Comparison of ENCODE assay signal across 1 cellular context in the genomic region with DNA sequence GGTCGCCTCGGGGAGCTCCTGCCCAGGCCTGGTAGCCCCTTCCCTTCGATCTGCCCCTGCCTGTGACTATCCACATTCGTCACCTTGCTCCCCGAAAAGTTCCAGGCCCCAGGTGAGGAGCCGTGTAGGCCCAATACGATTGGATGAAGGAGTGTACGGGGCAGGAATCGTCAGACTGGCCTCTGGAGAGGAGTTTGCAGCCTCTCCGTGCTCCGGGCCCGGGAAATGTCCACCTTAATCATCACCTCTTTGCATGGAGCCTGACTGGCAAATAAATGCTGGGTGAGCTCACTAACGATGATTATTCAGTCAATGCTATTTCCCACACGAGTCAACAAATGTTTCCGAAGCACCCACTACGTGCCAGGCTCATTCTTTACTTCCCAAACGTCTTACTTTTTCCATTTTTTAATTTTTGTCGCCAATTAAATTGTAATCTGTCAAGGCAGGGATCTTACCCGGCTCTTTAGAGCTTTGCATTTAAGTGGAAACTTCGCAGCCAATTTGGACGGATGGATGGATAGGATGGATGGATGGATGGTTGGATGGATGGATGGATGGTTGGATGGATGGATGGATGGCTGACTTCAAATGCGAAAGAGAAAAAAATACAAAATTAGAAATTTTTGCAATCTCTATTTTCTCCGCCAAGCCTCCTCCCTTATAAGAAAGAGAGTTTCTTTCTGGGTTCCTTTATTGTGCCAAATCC.
TF ChIP-seq lines count a peak whose summit lies in the region.

No MANE protein-coding gene starts in this region.

TF ChIP-seq in H1, 55 proteins besides CTCF, POLR2A, EP300 and RAD21:
- TF ChIP-seq, protein P1, sequence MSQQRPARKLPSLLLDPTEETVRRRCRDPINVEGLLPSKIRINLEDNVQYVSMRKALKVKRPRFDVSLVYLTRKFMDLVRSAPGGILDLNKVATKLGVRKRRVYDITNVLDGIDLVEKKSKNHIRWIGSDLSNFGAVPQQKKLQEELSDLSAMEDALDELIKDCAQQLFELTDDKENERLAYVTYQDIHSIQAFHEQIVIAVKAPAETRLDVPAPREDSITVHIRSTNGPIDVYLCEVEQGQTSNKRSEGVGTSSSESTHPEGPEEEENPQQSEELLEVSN (IDR thresholded peaks at IDR 0.05), result 0 out of 2 replicates have a peak, but pooled peaks have one; percentile 7
- TF ChIP-seq SIX5 (IDR thresholded peaks at IDR 0.05; ENCODE audit: low read depth, low read length), result no peak
- no peak for TF ChIP-seq SIRT6 (IDR thresholded peaks at IDR 0.05; ENCODE audit: low read length)
- TF ChIP-seq KDM4A (IDR thresholded peaks at IDR 0.05; ENCODE audit: low read depth, low read length, severe bottlenecking), result peak; percentile 68
- no peak for TF ChIP-seq EGR1 (IDR thresholded peaks at IDR 0.05; ENCODE audit: borderline replicate concordance, low read depth, low read length)
- no peak for TF ChIP-seq SP2 (IDR thresholded peaks at IDR 0.05; ENCODE audit: low read length)
- TF ChIP-seq TEAD4 (IDR thresholded peaks at IDR 0.05; ENCODE audit: low read depth, low read length), result no peak
- TF ChIP-seq SRF (IDR thresholded peaks at IDR 0.05; ENCODE audit: low read depth, low read length), result no peak
- TF ChIP-seq TCF12 (IDR thresholded peaks at IDR 0.05; ENCODE audit: low read depth, low read length), result no peak
- TF ChIP-seq FOSL1 (IDR thresholded peaks at IDR 0.05; ENCODE audit: insufficient read depth, low read depth, low read length), result no peak
- no peak for TF ChIP-seq RNF2 (IDR thresholded peaks at IDR 0.05; ENCODE audit: borderline replicate concordance, low read depth, low read length, missing control alignments, poor library complexity, severe bottlenecking)
- no peak for TF ChIP-seq ZNF274 (IDR thresholded peaks at IDR 0.05; ENCODE audit: borderline replicate concordance, extremely low read depth, low read length)
- TF ChIP-seq GABPA (IDR thresholded peaks at IDR 0.05; ENCODE audit: borderline replicate concordance, insufficient read depth, low read length), result no peak
- no peak for TF ChIP-seq NANOG (IDR thresholded peaks at IDR 0.05; ENCODE audit: insufficient read depth, low read depth, low read length, poor library complexity, severe bottlenecking)
- TF ChIP-seq HDAC2 (IDR thresholded peaks at IDR 0.05; ENCODE audit: borderline replicate concordance in 1 of 2, low read depth in 2 of 2, low read length in 2 of 2), result no peak
- TF ChIP-seq CHD1 (IDR thresholded peaks at IDR 0.05; ENCODE audit: low read depth, low read length), result no peak
- TF ChIP-seq SP4 (IDR thresholded peaks at IDR 0.05; ENCODE audit: low read length), result no peak
- TF ChIP-seq ATF2 (IDR thresholded peaks at IDR 0.05; ENCODE audit: low read length), result no peak
- TF ChIP-seq CBX8 (IDR thresholded peaks at IDR 0.05; ENCODE audit: borderline replicate concordance, low read depth, low read length), result no peak
- no peak for TF ChIP-seq POU5F1 (IDR thresholded peaks at IDR 0.05; ENCODE audit: low read depth, low read length)
- TF ChIP-seq BACH1 (IDR thresholded peaks at IDR 0.05; ENCODE audit: low read length), result 0 out of 2 replicates have a peak, but pooled peaks have one; percentile 27
- TF ChIP-seq MAFK (IDR thresholded peaks at IDR 0.05; ENCODE audit: low read depth, low read length), result no peak
- peak; percentile 5 for TF ChIP-seq PHF8 (conservative IDR thresholded peaks at IDR 0.05; ENCODE audit: low read depth, low read length)
- no peak for TF ChIP-seq SAP30 (IDR thresholded peaks at IDR 0.05; ENCODE audit: insufficient read depth, insufficient replicate concordance, low read length)
- no peak for TF ChIP-seq BCL11A (IDR thresholded peaks at IDR 0.05; ENCODE audit: low read depth in 2 of 2, low read length in 2 of 2)
- TF ChIP-seq CBX5 (IDR thresholded peaks at IDR 0.05; ENCODE audit: low read depth, low read length), result no peak
- no peak for TF ChIP-seq SIN3A (conservative IDR thresholded peaks at IDR 0.05 in 1 of 2, IDR thresholded peaks at IDR 0.05 in 1 of 2; ENCODE audit: low read depth in 1 of 2, low read length in 2 of 2)
- TF ChIP-seq CEBPB (IDR thresholded peaks at IDR 0.05; ENCODE audit: low read depth, low read length), result no peak
- TF ChIP-seq ASH2L (IDR thresholded peaks at IDR 0.05; ENCODE audit: low read length), result peak; percentile 82
- no peak for TF ChIP-seq KDM5A (IDR thresholded peaks at IDR 0.05; ENCODE audit: low read length)
- TF ChIP-seq NRF1 (IDR thresholded peaks at IDR 0.05; ENCODE audit: low read depth, low read length), result no peak
- no peak for TF ChIP-seq RFX5 (IDR thresholded peaks at IDR 0.05; ENCODE audit: borderline replicate concordance, low read depth, low read length)
- TF ChIP-seq POLR2AphosphoS5 (IDR thresholded peaks at IDR 0.05; ENCODE audit: low read depth, low read length), result no peak
- no peak for TF ChIP-seq YY1 (IDR thresholded peaks at IDR 0.05; ENCODE audit: low read depth, low read length)
- peak; percentile 90 for TF ChIP-seq RBBP5 (IDR thresholded peaks at IDR 0.05; ENCODE audit: borderline replicate concordance, low read depth, low read length)
- no peak for TF ChIP-seq TAF7 (optimal IDR thresholded peaks at IDR 0.05; ENCODE audit: borderline replicate concordance, low read depth, low read length)
- no peak for TF ChIP-seq GTF2F1 (IDR thresholded peaks at IDR 0.05; ENCODE audit: borderline replicate concordance, low read depth, low read length)
- TF ChIP-seq HDAC6 (IDR thresholded peaks at IDR 0.05; ENCODE audit: low read depth, low read length), result no peak
- TF ChIP-seq EZH2 (IDR thresholded peaks at IDR 0.05; ENCODE audit: low read depth, low read length, severe bottlenecking), result no peak
- TF ChIP-seq, protein P2, sequence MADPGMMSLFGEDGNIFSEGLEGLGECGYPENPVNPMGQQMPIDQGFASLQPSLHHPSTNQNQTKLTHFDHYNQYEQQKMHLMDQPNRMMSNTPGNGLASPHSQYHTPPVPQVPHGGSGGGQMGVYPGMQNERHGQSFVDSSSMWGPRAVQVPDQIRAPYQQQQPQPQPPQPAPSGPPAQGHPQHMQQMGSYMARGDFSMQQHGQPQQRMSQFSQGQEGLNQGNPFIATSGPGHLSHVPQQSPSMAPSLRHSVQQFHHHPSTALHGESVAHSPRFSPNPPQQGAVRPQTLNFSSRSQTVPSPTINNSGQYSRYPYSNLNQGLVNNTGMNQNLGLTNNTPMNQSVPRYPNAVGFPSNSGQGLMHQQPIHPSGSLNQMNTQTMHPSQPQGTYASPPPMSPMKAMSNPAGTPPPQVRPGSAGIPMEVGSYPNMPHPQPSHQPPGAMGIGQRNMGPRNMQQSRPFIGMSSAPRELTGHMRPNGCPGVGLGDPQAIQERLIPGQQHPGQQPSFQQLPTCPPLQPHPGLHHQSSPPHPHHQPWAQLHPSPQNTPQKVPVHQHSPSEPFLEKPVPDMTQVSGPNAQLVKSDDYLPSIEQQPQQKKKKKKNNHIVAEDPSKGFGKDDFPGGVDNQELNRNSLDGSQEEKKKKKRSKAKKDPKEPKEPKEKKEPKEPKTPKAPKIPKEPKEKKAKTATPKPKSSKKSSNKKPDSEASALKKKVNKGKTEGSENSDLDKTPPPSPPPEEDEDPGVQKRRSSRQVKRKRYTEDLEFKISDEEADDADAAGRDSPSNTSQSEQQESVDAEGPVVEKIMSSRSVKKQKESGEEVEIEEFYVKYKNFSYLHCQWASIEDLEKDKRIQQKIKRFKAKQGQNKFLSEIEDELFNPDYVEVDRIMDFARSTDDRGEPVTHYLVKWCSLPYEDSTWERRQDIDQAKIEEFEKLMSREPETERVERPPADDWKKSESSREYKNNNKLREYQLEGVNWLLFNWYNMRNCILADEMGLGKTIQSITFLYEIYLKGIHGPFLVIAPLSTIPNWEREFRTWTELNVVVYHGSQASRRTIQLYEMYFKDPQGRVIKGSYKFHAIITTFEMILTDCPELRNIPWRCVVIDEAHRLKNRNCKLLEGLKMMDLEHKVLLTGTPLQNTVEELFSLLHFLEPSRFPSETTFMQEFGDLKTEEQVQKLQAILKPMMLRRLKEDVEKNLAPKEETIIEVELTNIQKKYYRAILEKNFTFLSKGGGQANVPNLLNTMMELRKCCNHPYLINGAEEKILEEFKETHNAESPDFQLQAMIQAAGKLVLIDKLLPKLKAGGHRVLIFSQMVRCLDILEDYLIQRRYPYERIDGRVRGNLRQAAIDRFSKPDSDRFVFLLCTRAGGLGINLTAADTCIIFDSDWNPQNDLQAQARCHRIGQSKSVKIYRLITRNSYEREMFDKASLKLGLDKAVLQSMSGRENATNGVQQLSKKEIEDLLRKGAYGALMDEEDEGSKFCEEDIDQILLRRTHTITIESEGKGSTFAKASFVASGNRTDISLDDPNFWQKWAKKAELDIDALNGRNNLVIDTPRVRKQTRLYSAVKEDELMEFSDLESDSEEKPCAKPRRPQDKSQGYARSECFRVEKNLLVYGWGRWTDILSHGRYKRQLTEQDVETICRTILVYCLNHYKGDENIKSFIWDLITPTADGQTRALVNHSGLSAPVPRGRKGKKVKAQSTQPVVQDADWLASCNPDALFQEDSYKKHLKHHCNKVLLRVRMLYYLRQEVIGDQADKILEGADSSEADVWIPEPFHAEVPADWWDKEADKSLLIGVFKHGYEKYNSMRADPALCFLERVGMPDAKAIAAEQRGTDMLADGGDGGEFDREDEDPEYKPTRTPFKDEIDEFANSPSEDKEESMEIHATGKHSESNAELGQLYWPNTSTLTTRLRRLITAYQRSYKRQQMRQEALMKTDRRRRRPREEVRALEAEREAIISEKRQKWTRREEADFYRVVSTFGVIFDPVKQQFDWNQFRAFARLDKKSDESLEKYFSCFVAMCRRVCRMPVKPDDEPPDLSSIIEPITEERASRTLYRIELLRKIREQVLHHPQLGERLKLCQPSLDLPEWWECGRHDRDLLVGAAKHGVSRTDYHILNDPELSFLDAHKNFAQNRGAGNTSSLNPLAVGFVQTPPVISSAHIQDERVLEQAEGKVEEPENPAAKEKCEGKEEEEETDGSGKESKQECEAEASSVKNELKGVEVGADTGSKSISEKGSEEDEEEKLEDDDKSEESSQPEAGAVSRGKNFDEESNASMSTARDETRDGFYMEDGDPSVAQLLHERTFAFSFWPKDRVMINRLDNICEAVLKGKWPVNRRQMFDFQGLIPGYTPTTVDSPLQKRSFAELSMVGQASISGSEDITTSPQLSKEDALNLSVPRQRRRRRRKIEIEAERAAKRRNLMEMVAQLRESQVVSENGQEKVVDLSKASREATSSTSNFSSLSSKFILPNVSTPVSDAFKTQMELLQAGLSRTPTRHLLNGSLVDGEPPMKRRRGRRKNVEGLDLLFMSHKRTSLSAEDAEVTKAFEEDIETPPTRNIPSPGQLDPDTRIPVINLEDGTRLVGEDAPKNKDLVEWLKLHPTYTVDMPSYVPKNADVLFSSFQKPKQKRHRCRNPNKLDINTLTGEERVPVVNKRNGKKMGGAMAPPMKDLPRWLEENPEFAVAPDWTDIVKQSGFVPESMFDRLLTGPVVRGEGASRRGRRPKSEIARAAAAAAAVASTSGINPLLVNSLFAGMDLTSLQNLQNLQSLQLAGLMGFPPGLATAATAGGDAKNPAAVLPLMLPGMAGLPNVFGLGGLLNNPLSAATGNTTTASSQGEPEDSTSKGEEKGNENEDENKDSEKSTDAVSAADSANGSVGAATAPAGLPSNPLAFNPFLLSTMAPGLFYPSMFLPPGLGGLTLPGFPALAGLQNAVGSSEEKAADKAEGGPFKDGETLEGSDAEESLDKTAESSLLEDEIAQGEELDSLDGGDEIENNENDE (IDR thresholded peaks at IDR 0.05; ENCODE audit: insufficient replicate concordance, low read length), result no peak
- TF ChIP-seq TBP (IDR thresholded peaks at IDR 0.05; ENCODE audit: low read depth, low read length), result no peak
- TF ChIP-seq JUN (IDR thresholded peaks at IDR 0.05; ENCODE audit: low read depth, low read length), result no peak
- TF ChIP-seq CREB1 (IDR thresholded peaks at IDR 0.05), result no peak
- TF ChIP-seq, protein P3, sequence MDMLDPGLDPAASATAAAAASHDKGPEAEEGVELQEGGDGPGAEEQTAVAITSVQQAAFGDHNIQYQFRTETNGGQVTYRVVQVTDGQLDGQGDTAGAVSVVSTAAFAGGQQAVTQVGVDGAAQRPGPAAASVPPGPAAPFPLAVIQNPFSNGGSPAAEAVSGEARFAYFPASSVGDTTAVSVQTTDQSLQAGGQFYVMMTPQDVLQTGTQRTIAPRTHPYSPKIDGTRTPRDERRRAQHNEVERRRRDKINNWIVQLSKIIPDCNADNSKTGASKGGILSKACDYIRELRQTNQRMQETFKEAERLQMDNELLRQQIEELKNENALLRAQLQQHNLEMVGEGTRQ (IDR thresholded peaks at IDR 0.05; ENCODE audit: low read length), result no peak
- TF ChIP-seq SP1 (IDR thresholded peaks at IDR 0.05; ENCODE audit: low read depth, low read length), result no peak
- TF ChIP-seq MAX (IDR thresholded peaks at IDR 0.05), result no peak
- TF ChIP-seq JUND (IDR thresholded peaks at IDR 0.05; ENCODE audit: low read length), result no peak
- no peak for TF ChIP-seq SUZ12 (IDR thresholded peaks at IDR 0.05; ENCODE audit: low read length)
- no peak for TF ChIP-seq RXRA (IDR thresholded peaks at IDR 0.05; ENCODE audit: insufficient read depth, low read depth, low read length)
